9 cellular contexts compared by ENCODE assay signal in genomic region chr15:44102675-44103254, GRCh38.
DNase-seq lines count a peak whose midpoint lies in the region; ATAC-seq and TF ChIP-seq lines count a peak whose summit lies in the region.
"Had no signal": no experiment of that assay in that cellular context is flagged by ENCODE, and none has a peak within 500 bp of the region (broad histone marks: within the 10 kb centered on the region; RNA-seq: fewer than 3 reads in every experiment).

No MANE protein-coding gene starts in this region.

- DNase-seq in LoVo (ENCODE audit: low spot score): peak; percentile 39
- DNase-seq in cardiac fibroblast (ENCODE audit: low read depth in 2 of 2): peak; percentile 95 to 99
- peak; percentile 15 for DNase-seq in left kidney (ENCODE audit: low read depth, low spot score)
- DNase-seq in NCI-H345 treated with DMSO at 0.1 percent for 48 hours (lab: John Stamatoyannopoulos, UW; ENCODE audit: unreplicated experiment): no peak
- no peak for DNase-seq in Caco-2
- no peak for DNase-seq in NCI-H82 treated with DMSO at 0.1 percent for 48 hours (lab: John Stamatoyannopoulos, UW; ENCODE audit: unreplicated experiment)
- DNase-seq: DND-41 had no signal

- POLR2A ChIA-PET in Caco-2 (lab: Charles Lee): no interaction called here

- no peak overlapping the region for H2AFZ ChIP-seq in ACC112 (ENCODE audit: low read length, unreplicated experiment)

- no peaks in the 10 kb centered on the region for H3K36me3 Mint-ChIP-seq in Caco-2 (ENCODE audit: insufficient read depth, unreplicated experiment)

- H3K27ac Mint-ChIP-seq in Caco-2 (ENCODE audit: unreplicated experiment): no peak overlapping the region

- no peaks in the 10 kb centered on the region for H3K27me3 Mint-ChIP-seq in Caco-2 (ENCODE audit: insufficient read depth, unreplicated experiment)

- ATAC-seq in HG02938 (IDR thresholded peaks at IDR 0.05; ENCODE audit: unreplicated experiment): no peak

- no peaks in the 10 kb centered on the region for H3K9me3 ChIP-seq in Caco-2

- intact Hi-C loops in Caco-2 (cut with micrococcal nuclease; ENCODE audit: unreplicated experiment): no loop called here

- no peak overlapping the region for H3K4me3 Mint-ChIP-seq in Caco-2 (ENCODE audit: unreplicated experiment)

- H3K27ac ChIP-seq in ACC112 (ENCODE audit: low read depth, low read length): peak overlapping the region; percentile 92

- BruUV-seq in Caco-2 (replicated peaks; lab: Mats Ljungman, UMichigan): no TSS peak

- H3K36me3 ChIP-seq in ACC112 (ENCODE audit: insufficient read depth, low read length) (no peaks in the 10 kb centered on the region), Caco-2 (ENCODE audit: control insufficient read depth, insufficient read depth, low read length) (no peaks in the 10 kb centered on the region)

- CTCF ChIA-PET in Caco-2 (lab: Charles Lee): no interaction called here

- no peaks in the 10 kb centered on the region for H3K79me2 ChIP-seq in ACC112 (ENCODE audit: control insufficient read depth, insufficient read depth, low read length, unreplicated experiment)

- H3K4me1 ChIP-seq in ACC112 (ENCODE audit: control insufficient read depth, insufficient read depth, low read length, unreplicated experiment) (peaks cover 35% of the 10 kb centered on the region), Caco-2 (peaks cover 10% of the 10 kb centered on the region)

- no peaks in the 10 kb centered on the region for H3K9me3 Mint-ChIP-seq in Caco-2 (ENCODE audit: unreplicated experiment)

- H3K4me3 ChIP-seq in ACC112 (ENCODE audit: low read depth, low read length): peak overlapping the region; percentile 40; the same call in 1 of the 2 replicates
- no peak overlapping the region for H3K4me3 ChIP-seq in cardiac fibroblast (replicated peaks in 1 of 2; ENCODE audit: low read depth in 2 of 2, low read length in 2 of 2)
- H3K4me3 ChIP-seq in Caco-2 (ENCODE audit: low read depth, low read length): no peak overlapping the region

- peaks cover 16% of the 10 kb centered on the region for H3K4me1 Mint-ChIP-seq in Caco-2 (ENCODE audit: low read depth, unreplicated experiment)

- TF ChIP-seq CTCF in cardiac fibroblast (IDR thresholded peaks at IDR 0.05; ENCODE audit: low read depth, low read length): no peak
- no peak for TF ChIP-seq CTCF in Caco-2 (IDR thresholded peaks at IDR 0.05; ENCODE audit: insufficient read depth in 1 of 2, low read depth in 1 of 2, low read length in 1 of 2, severe bottlenecking in 1 of 2, unreplicated experiment in 1 of 2)

- H3K27me3 ChIP-seq in ACC112 (ENCODE audit: insufficient read depth, low read length): no peaks in the 10 kb centered on the region
- no peaks in the 10 kb centered on the region for H3K27me3 ChIP-seq in Caco-2 (replicated peaks; ENCODE audit: control insufficient read depth, insufficient read depth, low read length)

Comparison
In these comparisons a context has a peak if more than half of its experiments do, and no peak if none do; other contexts are left out.
1. DNase-seq: peak in LoVo (single experiment), cardiac fibroblast (2 of 2) and left kidney (single experiment); none in NCI-H345 treated with DMSO at 0.1 percent for 48 hours (single experiment), Caco-2 (0 of 2) and NCI-H82 treated with DMSO at 0.1 percent for 48 hours (single experiment).